Comparison of ENCODE assay signal across 24 cellular contexts in genomic region chr10:133106516-133106915, GRCh38. TPM values are rescaled to one million over a fixed set of nuclear protein-coding genes. Genes with fewer than 3 reads are reported as not detected.
"Had no signal": no experiment of that assay in that cellular context is flagged by ENCODE, and none has a peak within 500 bp of the region (broad histone marks: within the 10 kb centered on the region; RNA-seq: fewer than 3 reads in every experiment).

No MANE protein-coding gene starts in this region.

- H3K9me3 ChIP-seq: testis, thyroid gland had no signal

- DNase-seq: stimulated activated CD4-positive, alpha-beta T cell treated with anti-CD3 and anti-CD28 coated beads, Interleukin-2, amount 100 ng/mL, for 48 hours; stimulated activated CD4-positive, alpha-beta T cell treated with anti-CD3 and anti-CD28 coated beads, Interleukin-4, amount 100 ng/mL, for 1 hour; stimulated activated CD4-positive, alpha-beta T cell treated with anti-CD3 and anti-CD28 coated beads, Interleukin-4, amount 100 ng/mL, for 24 hours; stimulated activated CD4-positive, alpha-beta T cell treated with anti-CD3 and anti-CD28 coated beads, Interleukin-4, amount 100 ng/mL, for 4 hours; stimulated activated CD8-positive, alpha-beta memory T cell treated with anti-CD3 and anti-CD28 coated beads, Interleukin-4, amount 100 ng/mL, for 48 hours; stimulated activated naive B cell treated with anti-CD40 and anti-IgM and Interleukin-4, amounts not matched to agents 10 μg/mL and 1 μg/mL and 100 μg/mL, for 72 hours; stimulated activated naive CD4-positive, alpha-beta T cell; stimulated activated naive CD4-positive, alpha-beta T cell treated with Interleukin-2 at 50 U/mL for 16 hours; stimulated activated naive CD8-positive, alpha-beta T cell treated with anti-CD3 and anti-CD28 coated beads, Interleukin-15, amount 100 ng/mL, for 72 hours; stimulated activated naive CD8-positive, alpha-beta T cell treated with anti-CD3 and anti-CD28 coated beads, Interleukin-15, Interleukin-2, amounts not matched to agents 100 U/mL and 50 U/mL, for 24 hours; stomach; substantia nigra; testis; thyroid gland; tibial artery; transverse colon; trophoblast cell; upper lobe of right lung; uterus had no signal

- H3K27me3 ChIP-seq: testis, thyroid gland, uterus, vagina had no signal

- H3K27ac ChIP-seq: stomach, suprapubic skin, testis, thoracic aorta, thyroid gland, tibial artery, tibial nerve, transverse colon, upper lobe of left lung, upper lobe of right lung, uterus, vagina had no signal

- H3K4me1 ChIP-seq: suprapubic skin, testis, thyroid gland, tibial artery, transverse colon, upper lobe of right lung, uterus, vagina had no signal

- H3K4me3 ChIP-seq: stomach, suprapubic skin, testis, thoracic aorta, thyroid gland, tibial artery, tibial nerve, transverse colon, upper lobe of left lung, upper lobe of right lung, uterus, vagina had no signal

- H3K36me3 ChIP-seq: stomach, suprapubic skin, thoracic aorta, thyroid gland, tibial artery, tibial nerve, transverse colon, upper lobe of left lung, upper lobe of right lung, uterus, vagina had no signal

RNA-seq across cellular contexts. Expression of gene ADGRA1, which starts 18.8 kb away (rescaled TPM):
- polyA plus RNA-seq: stomach had no signal
